In genomic region chr22:31754813-31755212, GRCh38 we compare ENCODE assay signal across 9 cellular contexts. TPM values are rescaled to one million over a fixed set of nuclear protein-coding genes. Genes with fewer than 3 reads are reported as not detected.
DNase-seq lines count a peak whose midpoint lies in the region; ATAC-seq, FAIRE-seq and TF ChIP-seq lines count a peak whose summit lies in the region.
"Had no signal": no experiment of that assay in that cellular context is flagged by ENCODE, and none has a peak within 500 bp of the region (broad histone marks: within the 10 kb centered on the region; RNA-seq: fewer than 3 reads in every experiment).

No MANE protein-coding gene starts in this region.

- peaks cover 3 to 5% of the 10 kb centered on the region in 2 experiments for H3K36me3 ChIP-seq in keratinocyte (ENCODE audit: control insufficient read depth in 2 of 2, extremely low read depth in 1 of 2, insufficient read depth in 2 of 2, low read length in 2 of 2)

- H3K79me2 ChIP-seq in keratinocyte (ENCODE audit: control insufficient read depth, insufficient read depth, low read length), result peaks cover 13% of the 10 kb centered on the region

- peak overlapping the region; percentile 99 for H3K27ac Mint-ChIP-seq in activated T-cell treated with anti-CD3 and anti-CD28 coated beads, Interleukin-2, amount 50 U/mL, for 24 hours
- peak overlapping the region; percentile 99 for H3K27ac Mint-ChIP-seq in activated naive CD8-positive, alpha-beta T cell

- H3K4me3 ChIP-seq in keratinocyte (ENCODE audit: control insufficient read depth in 2 of 3, extremely low read depth in 1 of 3, insufficient read depth in 2 of 3, low read depth in 1 of 3, low read length in 3 of 3), result peak overlapping the region; percentile 60 to 96 (median 87)

- DNase-seq in activated T-cell treated with anti-CD3 and anti-CD28 coated beads, Interleukin-2, amount 50 U/mL, for 24 hours, result no peak
- no peak for DNase-seq in activated T-cell treated with anti-CD3 and anti-CD28 coated beads for 4 hours
- DNase-seq in keratinocyte (ENCODE audit: low read depth, low spot score), result no peak
- DNase-seq in substantia nigra (lab: John Stamatoyannopoulos, UW), result no peak
- DNase-seq in ecto neural progenitor cell (ENCODE audit: low spot score), result no peak
- DNase-seq: DMS 273 treated with DMSO at 0.1 percent for 48 hours had no signal

- H3K4me2 ChIP-seq in keratinocyte (ENCODE audit: control insufficient read depth, extremely low read depth, insufficient read depth, low read depth, low read length), result peak overlapping the region; percentile 85

- H3K27me3 ChIP-seq in keratinocyte (ENCODE audit: control insufficient read depth, extremely low read depth, insufficient read depth, low read length), result no peaks in the 10 kb centered on the region

- H3K9me1 ChIP-seq in keratinocyte (ENCODE audit: control insufficient read depth, extremely low read depth, insufficient read depth, low read length), result no peaks in the 10 kb centered on the region

- peak overlapping the region; percentile 97 for H3K27ac ChIP-seq in keratinocyte (ENCODE audit: control insufficient read depth, insufficient read depth, low read length)
- H3K27ac ChIP-seq in substantia nigra (ENCODE audit: low read depth, low read length, poor library complexity, severe bottlenecking), result peak overlapping the region; percentile 99

- TF ChIP-seq CTCF in keratinocyte (optimal IDR thresholded peaks at IDR 0.05 in 1 of 3, IDR thresholded peaks at IDR 0.05 in 1 of 3, conservative IDR thresholded peaks at IDR 0.05 in 1 of 3; ENCODE audit: extremely low read depth in 1 of 3, insufficient read depth in 2 of 3, low read length in 3 of 3), result no peak

- peak overlapping the region; percentile 95 for H3K4me3 Mint-ChIP-seq in activated T-cell treated with anti-CD3 and anti-CD28 coated beads, Interleukin-2, amount 50 U/mL, for 24 hours
- H3K4me3 Mint-ChIP-seq in activated naive CD8-positive, alpha-beta T cell, result peak overlapping the region; percentile 96

- peak overlapping the region; percentile 93 for H3K9ac ChIP-seq in keratinocyte (ENCODE audit: control insufficient read depth, extremely low read depth, insufficient read depth, low read length)

- no peaks in the 10 kb centered on the region for H3K9me3 ChIP-seq in keratinocyte (ENCODE audit: control insufficient read depth, low read depth, low read length)

- H3K9me3 Mint-ChIP-seq in activated T-cell treated with anti-CD3 and anti-CD28 coated beads, Interleukin-2, amount 50 U/mL, for 24 hours, result no peaks in the 10 kb centered on the region
- no peaks in the 10 kb centered on the region for H3K9me3 Mint-ChIP-seq in activated naive CD8-positive, alpha-beta T cell (ENCODE audit: low read depth)

- dilution Hi-C loops in keratinocyte (cut with MboI; ENCODE audit: extremely low pct_ligation_motif_present, low sequenced_read_pairs), result no loop called here

- ATAC-seq in HG03521 (IDR thresholded peaks at IDR 0.05; ENCODE audit: unreplicated experiment), result no peak
- no peak for ATAC-seq in GM21423 (IDR thresholded peaks at IDR 0.05; ENCODE audit: unreplicated experiment)

- H3K4me1 ChIP-seq in keratinocyte (ENCODE audit: control insufficient read depth, extremely low read depth, insufficient read depth, low read length), result peaks cover 28% of the 10 kb centered on the region

- FAIRE-seq in keratinocyte (lab: Jason Lieb, UNC), result no peak

- peak overlapping the region; percentile 97 for H2AFZ ChIP-seq in keratinocyte (ENCODE audit: control insufficient read depth, low read length)

- H3K36me3 Mint-ChIP-seq in activated T-cell treated with anti-CD3 and anti-CD28 coated beads, Interleukin-2, amount 50 U/mL, for 24 hours (ENCODE audit: low read depth), result peaks cover 28% of the 10 kb centered on the region
- no peaks in the 10 kb centered on the region for H3K36me3 Mint-ChIP-seq in activated naive CD8-positive, alpha-beta T cell

- peaks cover 40% of the 10 kb centered on the region for H3K4me1 Mint-ChIP-seq in activated T-cell treated with anti-CD3 and anti-CD28 coated beads, Interleukin-2, amount 50 U/mL, for 24 hours (ENCODE audit: low read depth)
- H3K4me1 Mint-ChIP-seq in activated naive CD8-positive, alpha-beta T cell (ENCODE audit: low read depth), result peaks cover 33% of the 10 kb centered on the region

- no peaks in the 10 kb centered on the region for H3K27me3 Mint-ChIP-seq in activated T-cell treated with anti-CD3 and anti-CD28 coated beads, Interleukin-2, amount 50 U/mL, for 24 hours
- H3K27me3 Mint-ChIP-seq in activated naive CD8-positive, alpha-beta T cell, result no peaks in the 10 kb centered on the region

- no peaks in the 10 kb centered on the region for H4K20me1 ChIP-seq in keratinocyte (ENCODE audit: control insufficient read depth, extremely low read depth, insufficient read depth, low read length)

RNA-seq across cellular contexts. Expression of gene DEPDC5, which starts 1.0 kb away (rescaled TPM):
- 6.5 to 9.7 TPM (median 7.6 TPM) in 3 replicates for polyA plus RNA-seq in keratinocyte
- polyA plus RNA-seq in keratinocyte (2011; ENCODE audit: low read depth), result 9.0 TPM
- 3.4 and 3.6 TPM in 2 replicates for polyA plus RNA-seq in keratinocyte (2011; cell fraction: cytosol; rRNA removed)
- polyA plus RNA-seq in keratinocyte (2011; cell fraction: nucleus; rRNA removed), result 12.9 and 17.3 TPM in 2 replicates
- 5.2 and 6.3 TPM in 2 replicates for polyA plus RNA-seq in keratinocyte (2012; ENCODE audit: low replicate concordance)
- 17.3 to 33.6 TPM (median 18.3 TPM) in 3 replicates for polyA minus RNA-seq in keratinocyte
- polyA minus RNA-seq in keratinocyte (2011; cell fraction: cytosol; rRNA and poly(A)+ RNA removed), result 7.7 TPM
- 13.1 and 27.9 TPM in 2 replicates for polyA minus RNA-seq in keratinocyte (2011; cell fraction: nucleus; rRNA and poly(A)+ RNA removed)

RNA-seq across cellular contexts. Expression of gene PRR14L, which starts 4.9 kb away (rescaled TPM):
- 12.3 to 14.0 TPM (median 13.6 TPM) in 3 replicates for polyA plus RNA-seq in keratinocyte
- polyA plus RNA-seq in keratinocyte (2011; ENCODE audit: low read depth), result 19.1 TPM
- 6.4 and 9.5 TPM in 2 replicates for polyA plus RNA-seq in keratinocyte (2011; cell fraction: cytosol; rRNA removed)
- polyA plus RNA-seq in keratinocyte (2011; cell fraction: nucleus; rRNA removed), result 27.1 and 30.0 TPM in 2 replicates
- polyA plus RNA-seq in keratinocyte (2012; ENCODE audit: low replicate concordance), result 11.1 and 13.5 TPM in 2 replicates
- polyA minus RNA-seq in keratinocyte, result 46.6 to 61.2 TPM (median 49.5 TPM) in 3 replicates
- 20.3 TPM for polyA minus RNA-seq in keratinocyte (2011; cell fraction: cytosol; rRNA and poly(A)+ RNA removed)
- polyA minus RNA-seq in keratinocyte (2011; cell fraction: nucleus; rRNA and poly(A)+ RNA removed), result 49.2 and 74.6 TPM in 2 replicates
